ENCODE assay signal across 13 cellular contexts in the genomic region with DNA sequence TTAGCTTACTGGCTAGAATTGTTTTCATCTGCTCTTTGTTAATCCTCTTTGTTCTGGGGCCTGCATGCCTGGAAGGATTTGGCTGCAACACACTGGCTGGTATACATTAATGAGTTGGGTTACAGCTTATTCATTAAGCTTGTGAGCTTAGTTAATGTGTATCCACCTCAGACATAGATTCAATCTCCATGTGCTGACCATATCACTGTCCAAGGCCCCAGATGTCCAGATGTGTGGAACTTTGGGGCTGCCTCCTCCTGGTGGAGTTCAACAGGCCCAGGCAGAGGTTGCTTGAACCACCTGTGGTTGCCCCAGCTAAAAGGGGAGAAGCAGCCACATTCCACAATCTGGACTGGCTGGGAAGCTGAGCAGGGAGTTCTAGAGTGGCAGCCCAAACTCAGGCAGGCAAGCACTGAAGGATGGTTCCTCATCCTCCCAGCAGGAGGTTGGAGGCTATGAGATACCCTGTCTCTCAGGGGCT. TPM values are rescaled to one million over a fixed set of nuclear protein-coding genes. Genes with fewer than 3 reads are reported as not detected.
DNase-seq lines count a peak whose midpoint lies in the region; ATAC-seq and TF ChIP-seq lines count a peak whose summit lies in the region.
"Had no signal": no experiment of that assay in that cellular context is flagged by ENCODE, and none has a peak within 500 bp of the region (broad histone marks: within the 10 kb centered on the region; RNA-seq: fewer than 3 reads in every experiment).

No MANE protein-coding gene starts in this region.

- ATAC-seq in GM21528 (IDR thresholded peaks at IDR 0.05; ENCODE audit: low FRiP score, unreplicated experiment) (peak; percentile 48), HG03378 (IDR thresholded peaks at IDR 0.05; ENCODE audit: unreplicated experiment) (peak; percentile 63), GM19023 (IDR thresholded peaks at IDR 0.05; ENCODE audit: unreplicated experiment) (no peak)
- ATAC-seq in stimulated activated memory B cell treated with anti-CD40 and anti-IgM and Interleukin-4, amounts not matched to agents 10 μg/mL and 1 μg/mL and 100 μg/mL, for 72 hours = no peak
- ATAC-seq: A549 had no signal

- H3K27ac Mint-ChIP-seq in HFFc6 = no peak overlapping the region
- H3K27ac Mint-ChIP-seq in stimulated activated memory B cell treated with anti-CD40 and anti-IgM and Interleukin-4, amounts not matched to agents 10 μg/mL and 1 μg/mL and 100 μg/mL, for 72 hours = no peak overlapping the region

- DNase-seq in Caki2 (ENCODE audit: low read depth) (peak; percentile 68), glomerular visceral epithelial cell (ENCODE audit: extremely low spot score) (peak; percentile 80), HFFc6 (no peak), MV-4-11 (lab: John Stamatoyannopoulos, UW) (no peak)
- DNase-seq: DMS 273 treated with DMSO at 0.1 percent for 48 hours, Kasumi-1, NCI-H2107, upper lobe of left lung had no signal

- H3K4me3 Mint-ChIP-seq in HFFc6 = no peak overlapping the region
- H3K4me3 Mint-ChIP-seq in stimulated activated memory B cell treated with anti-CD40 and anti-IgM and Interleukin-4, amounts not matched to agents 10 μg/mL and 1 μg/mL and 100 μg/mL, for 72 hours = no peak overlapping the region

- H3K4me1 Mint-ChIP-seq in HFFc6 (ENCODE audit: low read depth) = peaks cover 60% of the 10 kb centered on the region
- no peaks in the 10 kb centered on the region for H3K4me1 Mint-ChIP-seq in stimulated activated memory B cell treated with anti-CD40 and anti-IgM and Interleukin-4, amounts not matched to agents 10 μg/mL and 1 μg/mL and 100 μg/mL, for 72 hours

- peaks cover 27% of the 10 kb centered on the region for H3K36me3 Mint-ChIP-seq in HFFc6 (ENCODE audit: low read depth)
- H3K36me3 Mint-ChIP-seq in stimulated activated memory B cell treated with anti-CD40 and anti-IgM and Interleukin-4, amounts not matched to agents 10 μg/mL and 1 μg/mL and 100 μg/mL, for 72 hours = peaks cover 6% of the 10 kb centered on the region

- TF ChIP-seq CTCF in HFFc6 (IDR thresholded peaks at IDR 0.05) = no peak

- no peaks in the 10 kb centered on the region; the same call in none of the 2 replicates for H3K27me3 Mint-ChIP-seq in HFFc6 (ENCODE audit: insufficient read depth)
- peaks cover 12% of the 10 kb centered on the region for H3K27me3 Mint-ChIP-seq in stimulated activated memory B cell treated with anti-CD40 and anti-IgM and Interleukin-4, amounts not matched to agents 10 μg/mL and 1 μg/mL and 100 μg/mL, for 72 hours

- no peaks in the 10 kb centered on the region; the same call in 1 of the 2 replicates for H3K9me3 Mint-ChIP-seq in HFFc6
- H3K9me3 Mint-ChIP-seq in stimulated activated memory B cell treated with anti-CD40 and anti-IgM and Interleukin-4, amounts not matched to agents 10 μg/mL and 1 μg/mL and 100 μg/mL, for 72 hours = peaks cover 3% of the 10 kb centered on the region

- in situ Hi-C loops in Caki2 (cut with HindIII; ENCODE audit: low pct_unique_long_range_greater_than_20kb, low sequenced_read_pairs) = no loop called here

RNA-seq across cellular contexts. Expression of a gene that starts 5.4 kb away (rescaled TPM):
- total RNA-seq in Caki2 (2014; rRNA removed; shearing (Covaris generic); ENCODE audit: low replicate concordance) = 8.5 and 9.3 TPM in 2 replicates
- total RNA-seq in HFFc6 (2021; fragmentation: NEBNext Ultra II Directional; extraction: Animal tissue kit (Norgen Biotek cat#: 25700)) = 10 to 100 TPM; 18.4 to 38.5 (median 37.5) TPM

Comparison
In these comparisons a context has a peak if more than half of its experiments do, and no peak if none do; other contexts are left out.
1. DNase-seq: peak in Caki2 (single experiment) and glomerular visceral epithelial cell (single experiment); none in HFFc6 (single experiment) and MV-4-11 (single experiment).
2. ATAC-seq: peak in GM21528 (single experiment) and HG03378 (single experiment); none in GM19023 (single experiment) and stimulated activated memory B cell treated with anti-CD40 and anti-IgM and Interleukin-4, amounts not matched to agents 10 μg/mL and 1 μg/mL and 100 μg/mL, for 72 hours (single experiment).